In genomic region chr7:128236924-128237586, GRCh38 we compare ENCODE assay signal across 1 cellular context.
TF ChIP-seq lines count a peak whose summit lies in the region.

No MANE protein-coding gene starts in this region.

TF ChIP-seq in GM12878, 131 proteins besides CTCF, POLR2A, EP300 and RAD21 (continued from another document):
- no peak for TF ChIP-seq PRDM15 (CRISPR knock-in tag; IDR thresholded peaks at IDR 0.05)
- TF ChIP-seq USF1 (IDR thresholded peaks at IDR 0.05; ENCODE audit: borderline replicate concordance, extremely low read length, insufficient read depth, low read depth, low read length), result no peak
- no peak for TF ChIP-seq SMC3 (IDR thresholded peaks at IDR 0.05; ENCODE audit: borderline replicate concordance, low read length)
- no peak for TF ChIP-seq CHD4 (IDR thresholded peaks at IDR 0.05)
- no peak for TF ChIP-seq PKNOX1 (IDR thresholded peaks at IDR 0.05)
- TF ChIP-seq CHD2 (IDR thresholded peaks at IDR 0.05; ENCODE audit: borderline replicate concordance, low read depth, low read length), result no peak
- no peak for TF ChIP-seq STAT1 (conservative IDR thresholded peaks at IDR 0.05)
- no peak for TF ChIP-seq MEF2A (IDR thresholded peaks at IDR 0.05; ENCODE audit: insufficient read depth, low read depth, low read length)
- no peak for TF ChIP-seq ATF7 (IDR thresholded peaks at IDR 0.05; ENCODE audit: low read depth)
- no peak for TF ChIP-seq PAX8 (IDR thresholded peaks at IDR 0.05)
